In the genomic region with DNA sequence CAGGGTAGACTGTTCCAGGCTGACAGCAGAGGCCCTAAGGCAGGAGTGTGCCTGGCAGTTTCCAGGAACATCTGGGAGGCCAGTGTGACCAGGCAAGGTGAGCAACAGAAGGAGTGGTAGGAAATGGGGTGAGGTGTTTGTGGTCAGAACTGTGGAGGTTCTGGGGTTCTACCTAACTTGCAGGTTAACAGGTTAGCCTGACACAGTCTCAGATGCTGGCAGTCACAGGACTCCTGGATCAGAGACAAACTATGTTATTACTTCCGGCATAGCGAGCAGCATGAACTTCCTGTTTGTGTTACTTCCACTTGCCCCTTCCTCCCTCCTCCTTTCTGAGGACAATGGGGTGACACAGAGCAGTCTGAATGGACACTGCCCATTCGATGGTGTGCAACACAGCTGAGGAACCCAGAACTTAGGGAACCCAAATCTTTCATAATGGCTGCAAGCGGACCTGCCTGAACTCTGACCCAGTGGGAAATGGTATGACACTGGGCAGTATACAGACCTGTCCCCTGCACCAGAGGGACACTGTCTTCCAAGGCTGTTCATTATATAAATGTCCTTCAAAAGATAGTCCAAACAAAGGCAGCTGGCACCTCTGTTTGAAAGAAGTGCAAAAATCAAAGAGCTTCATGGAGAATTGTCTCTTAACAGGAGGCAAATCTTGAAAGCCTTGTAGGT, we compare ENCODE assay signal across 8 cellular contexts. TPM values are rescaled to one million over a fixed set of nuclear protein-coding genes. Genes with fewer than 3 reads are reported as not detected.
A peak's percentile ranks its signal among the peaks of the same experiment; 100 is the strongest.
DNase-seq lines count a peak whose midpoint lies in the region; ATAC-seq and TF ChIP-seq lines count a peak whose summit lies in the region.

No MANE protein-coding gene starts in this region.

- H3T11ph ChIP-seq in H9 (ENCODE audit: low read length): no peak overlapping the region

- no peak for TF ChIP-seq EP300 in gastroesophageal sphincter (IDR thresholded peaks at IDR 0.05)

- no peaks in the 10 kb centered on the region for H3K27me3 Mint-ChIP-seq in activated CD4-positive, alpha-beta memory T cell treated with anti-CD3 and anti-CD28 coated beads for 36 hours
- peaks cover 1% of the 10 kb centered on the region for H3K27me3 Mint-ChIP-seq in H9 (ENCODE audit: low read depth)

- H4K20me1 ChIP-seq in H9 (ENCODE audit: control insufficient read depth, insufficient read depth, insufficient read length): no peaks in the 10 kb centered on the region

- H2AFZ ChIP-seq in H9 (ENCODE audit: low read length): no peak overlapping the region

- no peaks in the 10 kb centered on the region for H3K79me1 ChIP-seq in H9 (ENCODE audit: insufficient read depth, low read depth, low read length, poor library complexity, severe bottlenecking)

- H3K4me1 ChIP-seq in H9 (ENCODE audit: insufficient read depth, low read length): no peaks in the 10 kb centered on the region
- peaks cover 0 to 5% (median 3%) of the 10 kb centered on the region in 3 donors for H3K4me1 ChIP-seq in gastroesophageal sphincter

- H3K27ac ChIP-seq in HL-60 (replicated peaks) (peak overlapping the region; percentile 49), H9 (ENCODE audit: insufficient read length, low read depth, low read length) (no peak overlapping the region), gastroesophageal sphincter (no peak overlapping the region)

- H3K9me3 ChIP-seq in H9 (ENCODE audit: control insufficient read depth, low read depth, low read length) (no peaks in the 10 kb centered on the region), gastroesophageal sphincter (no peaks in the 10 kb centered on the region)

- no peak overlapping the region for H3K4me3 ChIP-seq in HL-60 (replicated peaks; ENCODE audit: insufficient read depth, low read length)
- H3K4me3 ChIP-seq in gastroesophageal sphincter: no peak overlapping the region

- H3K36me3 ChIP-seq in gastroesophageal sphincter: no peaks in the 10 kb centered on the region

- H3K4me1 Mint-ChIP-seq in activated CD4-positive, alpha-beta memory T cell treated with anti-CD3 and anti-CD28 coated beads for 36 hours (ENCODE audit: low read depth): peaks cover 32% of the 10 kb centered on the region
- peaks cover 4 to 8% of the 10 kb centered on the region in 2 experiments for H3K4me1 Mint-ChIP-seq in H9

- peak overlapping the region; percentile 80 for H3K27ac Mint-ChIP-seq in activated CD4-positive, alpha-beta memory T cell treated with anti-CD3 and anti-CD28 coated beads for 36 hours
- H3K27ac Mint-ChIP-seq in H9: no peak overlapping the region

- no peak overlapping the region for H3K14ac ChIP-seq in H9 (ENCODE audit: insufficient read depth, low read length)

- no peak overlapping the region for H3K56ac ChIP-seq in H9 (ENCODE audit: insufficient read length, low read depth, low read length)

- H3K79me2 ChIP-seq in H9 (ENCODE audit: insufficient read depth, low read length): peaks cover 7% of the 10 kb centered on the region; the same call in 1 of the 2 replicates

- ATAC-seq in GM21723 (IDR thresholded peaks at IDR 0.05; ENCODE audit: unreplicated experiment): no peak
- no peak for ATAC-seq in gastroesophageal sphincter
- no peak for ATAC-seq in GM18858 (IDR thresholded peaks at IDR 0.05; ENCODE audit: unreplicated experiment)

- no peak overlapping the region for H3K18ac ChIP-seq in H9 (ENCODE audit: insufficient read length, low read depth, low read length)

- H2BK20ac ChIP-seq in H9 (ENCODE audit: low read depth, low read length, poor library complexity, severe bottlenecking): no peak overlapping the region

- H2AK5ac ChIP-seq in H9 (ENCODE audit: insufficient read length, low read length): no peak overlapping the region

- intact Hi-C loops in activated CD4-positive, alpha-beta memory T cell treated with anti-CD3 and anti-CD28 coated beads for 36 hours (cut with micrococcal nuclease): no loop called here

- no peak overlapping the region for H2BK5ac ChIP-seq in H9 (ENCODE audit: insufficient read length, low read length)

- no peak overlapping the region for H2BK120ac ChIP-seq in H9 (ENCODE audit: low read depth, low read length, poor library complexity, severe bottlenecking)

- H3K9ac ChIP-seq in H9 (ENCODE audit: extremely low read depth, insufficient read length, low read length): no peak overlapping the region

- H2BK12ac ChIP-seq in H9 (ENCODE audit: insufficient read length, low read depth, low read length): no peak overlapping the region

- no CpG with 5 or more reads among the region's 4 CpGs for WGBS in H9 (ENCODE audit: extremely low coverage, insufficient read length, low lambda C conversion rate)
- WGBS in gastroesophageal sphincter (ENCODE audit: low coverage in 1 of 2), 2 donors: 40 to 65% methylated on average over 2 to 4 of the region's 4 CpGs

- TF ChIP-seq POLR2A in gastroesophageal sphincter (IDR thresholded peaks at IDR 0.05): no peak

- no peak overlapping the region for H4K91ac ChIP-seq in H9 (ENCODE audit: insufficient read length, low read depth, low read length)

- CTCF ChIA-PET in activated CD4-positive, alpha-beta memory T cell treated with anti-CD3 and anti-CD28 coated beads for 36 hours (lab: Charles Lee): interaction anchor here (1.0 to 1.8 kb wide), 2 partner anchors 27 to 58 kb away, joined by 3 to 10 read pairs; a partner anchor contains a TSS

- H3K27me3 ChIP-seq in HL-60 (ENCODE audit: insufficient read depth, poor library complexity, severe bottlenecking) (no peaks in the 10 kb centered on the region), H9 (ENCODE audit: insufficient read depth, low read length) (no peaks in the 10 kb centered on the region), gastroesophageal sphincter (peaks cover 2% of the 10 kb centered on the region)

- no peaks in the 10 kb centered on the region for H3K9me3 Mint-ChIP-seq in activated CD4-positive, alpha-beta memory T cell treated with anti-CD3 and anti-CD28 coated beads for 36 hours
- H3K9me3 Mint-ChIP-seq in H9: no peaks in the 10 kb centered on the region

- H4K5ac ChIP-seq in H9 (ENCODE audit: insufficient read length, low read depth, low read length): no peak overlapping the region

- H3K4ac ChIP-seq in H9 (ENCODE audit: low read depth, low read length): no peak overlapping the region

- DNase-seq in A172 (ENCODE audit: low spot score) (peak; percentile 11), HL-60 (ENCODE audit: low read depth in 1 of 2, low spot score in 1 of 2) (peak; percentile 48 to 73), kidney tubule cell (ENCODE audit: low spot score) (peak; percentile 54), H9 (no peak)
- peak; percentile 58 for DNase-seq in activated CD4-positive, alpha-beta memory T cell treated with anti-CD3 and anti-CD28 coated beads for 36 hours

- peaks cover 7% of the 10 kb centered on the region for H3K23me2 ChIP-seq in H9 (ENCODE audit: insufficient read length, low read depth, low read length, poor library complexity, severe bottlenecking)

- no peak overlapping the region for H4K8ac ChIP-seq in H9 (replicated peaks; ENCODE audit: insufficient read length, low read depth, low read length)

- peaks cover 5% of the 10 kb centered on the region for H3K36me3 Mint-ChIP-seq in activated CD4-positive, alpha-beta memory T cell treated with anti-CD3 and anti-CD28 coated beads for 36 hours
- H3K36me3 Mint-ChIP-seq in H9 (ENCODE audit: insufficient read depth in 1 of 3, low read depth in 3 of 3): no peaks in the 10 kb centered on the region

- H3K4me3 Mint-ChIP-seq in activated CD4-positive, alpha-beta memory T cell treated with anti-CD3 and anti-CD28 coated beads for 36 hours: no peak overlapping the region
- no peak overlapping the region for H3K4me3 Mint-ChIP-seq in H9

- POLR2A ChIA-PET in activated CD4-positive, alpha-beta memory T cell treated with anti-CD3 and anti-CD28 coated beads for 36 hours (lab: Charles Lee): no interaction called here

- H2BK15ac ChIP-seq in H9 (ENCODE audit: low read depth, low read length): no peak overlapping the region

- H3K4me2 ChIP-seq in H9 (ENCODE audit: insufficient read depth, insufficient read length, low read length): no peak overlapping the region

- TF ChIP-seq CTCF in HL-60 (IDR thresholded peaks at IDR 0.05; ENCODE audit: insufficient read depth, low read length) (no peak), H9 (conservative IDR thresholded peaks at IDR 0.05) (no peak), gastroesophageal sphincter (IDR thresholded peaks at IDR 0.05) (no peak)

- no peak overlapping the region for H3K23ac ChIP-seq in H9 (ENCODE audit: insufficient read length, low read depth, low read length)

RNA-seq across cellular contexts. Expression of a gene that starts 3.9 kb away (rescaled TPM):
- total RNA-seq in A172 (2014; rRNA removed; shearing (Covaris generic)): 102 and 104 TPM in 2 replicates
- 10 to 100 TPM; 91.9 to 94.8 TPM for total RNA-seq in activated CD4-positive, alpha-beta memory T cell treated with anti-CD3 and anti-CD28 coated beads for 36 hours
- total RNA-seq in H9 (2021) (144 and 153 TPM in 2 replicates), gastroesophageal sphincter (100 to 1,000 TPM in 1 of 4 donors, 10 to 100 TPM in 3; 86.0 to 122 (median 92.6) TPM)

RNA-seq across cellular contexts. Expression of a gene that starts 27.7 kb away (rescaled TPM):
- total RNA-seq in A172 (2014; rRNA removed; shearing (Covaris generic)): 16.8 and 19.1 TPM in 2 replicates
- 10 to 100 TPM; 10.9 to 12.1 TPM for total RNA-seq in activated CD4-positive, alpha-beta memory T cell treated with anti-CD3 and anti-CD28 coated beads for 36 hours
- 12.8 and 13.4 TPM in 2 replicates for total RNA-seq in H9 (2021)
- 10 to 100 TPM in 3 of 4 donors, 1 to 10 TPM in 1; 6.9 to 13.4 (median 11.4) TPM for total RNA-seq in gastroesophageal sphincter

RNA-seq across cellular contexts. Expression of a gene that starts 41.6 kb away (rescaled TPM):
- 15.3 and 16.3 TPM in 2 replicates for total RNA-seq in A172 (2014; rRNA removed; shearing (Covaris generic))
- 1 to 10 TPM; 5.3 to 7.1 TPM for total RNA-seq in activated CD4-positive, alpha-beta memory T cell treated with anti-CD3 and anti-CD28 coated beads for 36 hours
- total RNA-seq in H9 (2021): 4.8 and 5.3 TPM in 2 replicates
- total RNA-seq in gastroesophageal sphincter: 10 to 100 TPM; 11.8 to 23.3 (median 16.9) TPM

RNA-seq across cellular contexts. Expression of a gene that starts 59.0 kb away (rescaled TPM):
- total RNA-seq in A172 (2014; rRNA removed; shearing (Covaris generic)): 184 and 272 TPM in 2 replicates
- 100 to 1,000 TPM; 359 to 368 TPM for total RNA-seq in activated CD4-positive, alpha-beta memory T cell treated with anti-CD3 and anti-CD28 coated beads for 36 hours
- total RNA-seq in H9 (2021) (115 and 117 TPM in 2 replicates), gastroesophageal sphincter (10 to 100 TPM; 45.0 to 91.4 (median 78.6) TPM)
